ENCODE assay signal across 1 cellular context in genomic region chr1:246576709-246577032, GRCh38.
TF ChIP-seq lines count a peak whose summit lies in the region.

No MANE protein-coding gene starts in this region.

TF ChIP-seq in SK-N-SH, 30 proteins besides CTCF, POLR2A, EP300 and RAD21:
- TF ChIP-seq REST (IDR thresholded peaks at IDR 0.05; ENCODE audit: low read depth, low read length) (no peak), FOSL2 (IDR thresholded peaks at IDR 0.05; ENCODE audit: borderline replicate concordance, low read depth) (no peak), NRF1 (IDR thresholded peaks at IDR 0.05; ENCODE audit: low read depth, low read length) (no peak), TEAD4 (IDR thresholded peaks at IDR 0.05; ENCODE audit: borderline replicate concordance, insufficient read depth) (no peak), GABPA (IDR thresholded peaks at IDR 0.05; ENCODE audit: low read depth) (no peak), POLR2AphosphoS5 (IDR thresholded peaks at IDR 0.05; ENCODE audit: low read depth, low read length) (no peak), TCF12 (IDR thresholded peaks at IDR 0.05) (no peak), FOXJ3 (CRISPR knock-in tag; IDR thresholded peaks at IDR 0.05) (no peak), SIN3A (IDR thresholded peaks at IDR 0.05; ENCODE audit: borderline replicate concordance, low read depth, low read length) (no peak), RCOR1 (IDR thresholded peaks at IDR 0.05; ENCODE audit: low read length) (no peak), TAF1 (IDR thresholded peaks at IDR 0.05; ENCODE audit: borderline replicate concordance, low read depth, low read length) (no peak), IRF3 (IDR thresholded peaks at IDR 0.05; ENCODE audit: low read depth, low read length) (no peak)
- TF ChIP-seq, protein P1, sequence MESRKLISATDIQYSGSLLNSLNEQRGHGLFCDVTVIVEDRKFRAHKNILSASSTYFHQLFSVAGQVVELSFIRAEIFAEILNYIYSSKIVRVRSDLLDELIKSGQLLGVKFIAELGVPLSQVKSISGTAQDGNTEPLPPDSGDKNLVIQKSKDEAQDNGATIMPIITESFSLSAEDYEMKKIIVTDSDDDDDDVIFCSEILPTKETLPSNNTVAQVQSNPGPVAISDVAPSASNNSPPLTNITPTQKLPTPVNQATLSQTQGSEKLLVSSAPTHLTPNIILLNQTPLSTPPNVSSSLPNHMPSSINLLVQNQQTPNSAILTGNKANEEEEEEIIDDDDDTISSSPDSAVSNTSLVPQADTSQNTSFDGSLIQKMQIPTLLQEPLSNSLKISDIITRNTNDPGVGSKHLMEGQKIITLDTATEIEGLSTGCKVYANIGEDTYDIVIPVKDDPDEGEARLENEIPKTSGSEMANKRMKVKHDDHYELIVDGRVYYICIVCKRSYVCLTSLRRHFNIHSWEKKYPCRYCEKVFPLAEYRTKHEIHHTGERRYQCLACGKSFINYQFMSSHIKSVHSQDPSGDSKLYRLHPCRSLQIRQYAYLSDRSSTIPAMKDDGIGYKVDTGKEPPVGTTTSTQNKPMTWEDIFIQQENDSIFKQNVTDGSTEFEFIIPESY (IDR thresholded peaks at IDR 0.05; ENCODE audit: borderline replicate concordance, low read depth) = no peak
- TF ChIP-seq, protein P2, sequence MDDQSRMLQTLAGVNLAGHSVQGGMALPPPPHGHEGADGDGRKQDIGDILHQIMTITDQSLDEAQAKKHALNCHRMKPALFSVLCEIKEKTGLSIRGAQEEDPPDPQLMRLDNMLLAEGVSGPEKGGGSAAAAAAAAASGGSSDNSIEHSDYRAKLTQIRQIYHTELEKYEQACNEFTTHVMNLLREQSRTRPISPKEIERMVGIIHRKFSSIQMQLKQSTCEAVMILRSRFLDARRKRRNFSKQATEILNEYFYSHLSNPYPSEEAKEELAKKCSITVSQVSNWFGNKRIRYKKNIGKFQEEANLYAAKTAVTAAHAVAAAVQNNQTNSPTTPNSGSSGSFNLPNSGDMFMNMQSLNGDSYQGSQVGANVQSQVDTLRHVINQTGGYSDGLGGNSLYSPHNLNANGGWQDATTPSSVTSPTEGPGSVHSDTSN (IDR thresholded peaks at IDR 0.05) = no peak
